In genomic region chr19:10462042-10462441, GRCh38 we compare ENCODE assay signal across 11 cellular contexts. TPM values are rescaled to one million over a fixed set of nuclear protein-coding genes. Genes with fewer than 3 reads are reported as not detected.
DNase-seq lines count a peak whose midpoint lies in the region; ATAC-seq, FAIRE-seq and TF ChIP-seq lines count a peak whose summit lies in the region.
"Not testable (repeated sequence)": the region's sequence is repeated elsewhere in the genome, so short reads cannot be mapped to it uniquely, and the experiment has no call there.
"Had no signal": no experiment of that assay in that cellular context is flagged by ENCODE, and none has a peak within 500 bp of the region (broad histone marks: within the 10 kb centered on the region; RNA-seq: fewer than 3 reads in every experiment).

No MANE protein-coding gene starts in this region.

- peaks cover 2 to 10% (median 5%) of the 10 kb centered on the region in 3 donors for H3K4me1 Mint-ChIP-seq in CD8-positive, alpha-beta memory T cell
- H3K4me1 Mint-ChIP-seq in WTC11: not testable (repeated sequence)

- FAIRE-seq in K562 (lab: Jason Lieb, UNC); keratinocyte (lab: Jason Lieb, UNC): not testable (repeated sequence)
- FAIRE-seq in endothelial cell of umbilical vein (lab: Jason Lieb, UNC): peak; percentile 18

- dilution Hi-C loops in endothelial cell of umbilical vein (cut with MboI; ENCODE audit: extremely low pct_ligation_motif_present, low sequenced_read_pairs); keratinocyte (cut with MboI; ENCODE audit: extremely low pct_ligation_motif_present, low sequenced_read_pairs): not testable (repeated sequence)

- 88% methylated on average over 3 of the region's 15 CpGs for WGBS in K562 (ENCODE audit: insufficient coverage, low coverage, missing lambda C conversion rate)
- 63% methylated on average over 15 of the region's 15 CpGs for WGBS in suprapubic skin

- H3K79me2 ChIP-seq in KMS-11 (ENCODE audit: insufficient read depth, low read depth); K562 (ENCODE audit: control insufficient read depth, insufficient read depth, low read length); endothelial cell of umbilical vein (ENCODE audit: control insufficient read depth, insufficient read depth, low read length); keratinocyte (ENCODE audit: control insufficient read depth, insufficient read depth, low read length): not testable (repeated sequence)

- H3K9me3 ChIP-seq in CD8-positive, alpha-beta memory T cell (ENCODE audit: low read length); K562 (replicated peaks; ENCODE audit: control insufficient read depth, insufficient read depth, low read depth, low read length); endothelial cell of umbilical vein (replicated peaks; ENCODE audit: control insufficient read depth, insufficient read depth, low read length); keratinocyte (ENCODE audit: control insufficient read depth, low read depth, low read length); neuron (ENCODE audit: low read length); suprapubic skin: not testable (repeated sequence)

- not testable (repeated sequence) for H3K36me3 ChIP-seq in CD8-positive, alpha-beta memory T cell (ENCODE audit: insufficient read depth, low read length); KMS-11 (ENCODE audit: insufficient read depth); endothelial cell of umbilical vein (ENCODE audit: control insufficient read depth in 2 of 2, extremely low read depth in 1 of 2, insufficient read depth in 2 of 2, low read length in 2 of 2); keratinocyte (ENCODE audit: control insufficient read depth in 2 of 2, extremely low read depth in 1 of 2, insufficient read depth in 2 of 2, low read length in 2 of 2); neuron (ENCODE audit: insufficient read depth, low read length)
- H3K36me3 ChIP-seq in K562 (ENCODE audit: control insufficient read depth, insufficient read depth, low read length) (peaks cover 68% of the 10 kb centered on the region; the same call in 2 of the 3 replicates), suprapubic skin (peaks cover 22% of the 10 kb centered on the region)

- not testable (repeated sequence) for H3K9me3 Mint-ChIP-seq in CD8-positive, alpha-beta memory T cell; WTC11

- TF ChIP-seq CTCF in KMS-11 (conservative IDR thresholded peaks at IDR 0.05; ENCODE audit: low read depth, low read length); WTC11 (IDR thresholded peaks at IDR 0.05); K562 (IDR thresholded peaks at IDR 0.05 in 2 of 3, conservative IDR thresholded peaks at IDR 0.05 in 1 of 3; ENCODE audit: insufficient read depth in 2 of 3, low read depth in 1 of 3, low read length in 3 of 3); endothelial cell of umbilical vein (IDR thresholded peaks at IDR 0.05; ENCODE audit: extremely low read depth in 1 of 2, insufficient read depth in 1 of 2, low read depth in 1 of 2, low read length in 2 of 2); keratinocyte (optimal IDR thresholded peaks at IDR 0.05 in 1 of 3, IDR thresholded peaks at IDR 0.05 in 1 of 3, conservative IDR thresholded peaks at IDR 0.05 in 1 of 3; ENCODE audit: extremely low read depth in 1 of 3, insufficient read depth in 2 of 3, low read length in 3 of 3); suprapubic skin (IDR thresholded peaks at IDR 0.05): not testable (repeated sequence)

- ATAC-seq in WTC11, K562: not testable (repeated sequence)

- H3K9me1 ChIP-seq in K562 (ENCODE audit: control insufficient read depth, insufficient read depth, low read length); endothelial cell of umbilical vein (replicated peaks; ENCODE audit: control insufficient read depth, extremely low read depth, insufficient read depth, low read length); keratinocyte (ENCODE audit: control insufficient read depth, extremely low read depth, insufficient read depth, low read length): not testable (repeated sequence)

- H3K36me3 Mint-ChIP-seq in CD8-positive, alpha-beta memory T cell: peaks cover 2 to 18% (median 3%) of the 10 kb centered on the region in 3 donors
- not testable (repeated sequence) for H3K36me3 Mint-ChIP-seq in WTC11

- DNase-seq in CD8-positive, alpha-beta memory T cell; WTC11 (ENCODE audit: low spot score); K562 (ENCODE audit: extremely low read depth in 1 of 4, low spot score in 3 of 4); endothelial cell of umbilical vein (ENCODE audit: low read depth, low spot score); keratinocyte (ENCODE audit: low read depth, low spot score); suprapubic skin (ENCODE audit: low spot score in 2 of 2): not testable (repeated sequence)

- CTCF ChIA-PET in CD8-positive, alpha-beta memory T cell (lab: Charles Lee): interaction anchor here (1.1 to 2.0 kb wide), 3 partner anchors 11 to 203 kb away, joined by 4 to 6 read pairs (median 5); no protein-coding TSS in a partner anchor
- CTCF ChIA-PET in WTC11 (lab: Charles Lee): interaction anchor here (0.9 to 2.1 kb wide), 11 partner anchors 11 to 396 kb away, joined by 3 to 16 read pairs (median 5); partner anchors contain the start of gene PDE4A
- CTCF ChIA-PET in K562 (lab: Yijun Ruan, JAX; ENCODE audit: low intra/inter-chr PET ratio): not testable (repeated sequence)
- CTCF ChIA-PET in endothelial cell of umbilical vein (lab: Charles Lee): interaction anchor here (1.1 to 1.8 kb wide), 3 partner anchors 17 to 28 kb away, joined by 3 to 5 read pairs (median 5); no protein-coding TSS in a partner anchor

- not testable (repeated sequence) for TF ChIP-seq EP300 in K562 (IDR thresholded peaks at IDR 0.05; ENCODE audit: low read length); suprapubic skin (IDR thresholded peaks at IDR 0.05)

- H4K20me1 ChIP-seq in KMS-11 (ENCODE audit: insufficient read depth); K562 (replicated peaks; ENCODE audit: control insufficient read depth, insufficient read depth, low read length); endothelial cell of umbilical vein (replicated peaks; ENCODE audit: control insufficient read depth, extremely low read depth, insufficient read depth, low read length); keratinocyte (ENCODE audit: control insufficient read depth, extremely low read depth, insufficient read depth, low read length): not testable (repeated sequence)

- not testable (repeated sequence) for BruUV-seq in K562 (replicated peaks; lab: Mats Ljungman, UMichigan); endothelial cell of umbilical vein (replicated peaks; lab: Mats Ljungman, UMichigan)

- POLR2A ChIA-PET in CD8-positive, alpha-beta memory T cell (lab: Charles Lee); WTC11 (lab: Charles Lee); endothelial cell of umbilical vein (lab: Charles Lee): not testable (repeated sequence)
- POLR2A ChIA-PET in K562 (lab: Yijun Ruan, JAX): interaction anchor here (1.7 kb wide), 1 partner anchor 13 kb away, joined by 3 read pairs; no protein-coding TSS in a partner anchor

- in situ Hi-C loops in K562 (cut with MboI): not testable (repeated sequence)

- H3K27me3 Mint-ChIP-seq in CD8-positive, alpha-beta memory T cell: not testable (repeated sequence)
- H3K27me3 Mint-ChIP-seq in WTC11 (ENCODE audit: low read depth): peaks cover 19% of the 10 kb centered on the region

- not testable (repeated sequence) for H2AFZ ChIP-seq in KMS-11 (ENCODE audit: low read depth); K562 (ENCODE audit: low read depth, low read length); endothelial cell of umbilical vein (ENCODE audit: low read depth, low read length)
- H2AFZ ChIP-seq in keratinocyte (ENCODE audit: control insufficient read depth, low read length) (peak overlapping the region; percentile 94), neuron (ENCODE audit: low read depth, low read length) (peak overlapping the region; percentile 39)

- not testable (repeated sequence) for TF ChIP-seq RAD21 in K562 (CRISPR knock-in tag; conservative IDR thresholded peaks at IDR 0.05 in 1 of 2, IDR thresholded peaks at IDR 0.05 in 1 of 2)

- H3K4me2 ChIP-seq in KMS-11 (peak overlapping the region; percentile 26; the same call in 1 of the 2 replicates), K562 (ENCODE audit: insufficient read depth, low read length) (peak overlapping the region; percentile 70; the same call in 1 of the 2 replicates), keratinocyte (ENCODE audit: control insufficient read depth, extremely low read depth, insufficient read depth, low read depth, low read length) (peak overlapping the region; percentile 82)
- H3K4me2 ChIP-seq in endothelial cell of umbilical vein (ENCODE audit: insufficient read depth, low read length): not testable (repeated sequence)

- not testable (repeated sequence) for H3K4me1 ChIP-seq in CD8-positive, alpha-beta memory T cell (ENCODE audit: insufficient read depth, low read length); KMS-11 (ENCODE audit: low read depth, poor library complexity, severe bottlenecking); endothelial cell of umbilical vein (ENCODE audit: control insufficient read depth, extremely low read depth, insufficient read depth, low read length); keratinocyte (ENCODE audit: control insufficient read depth, extremely low read depth, insufficient read depth, low read length); neuron (ENCODE audit: insufficient read depth, low read length); suprapubic skin
- H3K4me1 ChIP-seq in K562 (replicated peaks in 1 of 2; ENCODE audit: control insufficient read depth in 2 of 2, insufficient read depth in 2 of 2, low read length in 2 of 2): peaks cover 10 to 33% of the 10 kb centered on the region in 2 experiments; a peak in 4 of 5 replicates

- intact Hi-C loops in K562 (cut with micrococcal nuclease); endothelial cell of umbilical vein (cut with micrococcal nuclease): not testable (repeated sequence)

- H3K27ac ChIP-seq in CD8-positive, alpha-beta memory T cell (ENCODE audit: low read depth, low read length); KMS-11; K562 (ENCODE audit: extremely low read depth, low read depth, low read length); endothelial cell of umbilical vein (ENCODE audit: insufficient read depth, low read depth, low read length); keratinocyte (ENCODE audit: control insufficient read depth, insufficient read depth, low read length); suprapubic skin: not testable (repeated sequence)

- not testable (repeated sequence) for H3K4me3 ChIP-seq in CD8-positive, alpha-beta memory T cell (ENCODE audit: low read length); KMS-11 (IDR thresholded peaks at IDR 0.05; ENCODE audit: insufficient read depth, low read depth, low read length); K562; endothelial cell of umbilical vein (replicated peaks in 1 of 3; ENCODE audit: insufficient read depth in 1 of 3, low read depth in 1 of 3, low read length in 3 of 3)
- H3K4me3 ChIP-seq in keratinocyte (ENCODE audit: control insufficient read depth in 2 of 3, extremely low read depth in 1 of 3, insufficient read depth in 2 of 3, low read depth in 1 of 3, low read length in 3 of 3) (peak overlapping the region; percentile 35 to 59 (median 51)), neuron (ENCODE audit: low read length) (peak overlapping the region; percentile 38), suprapubic skin (peak overlapping the region; percentile 37)

- TF ChIP-seq POLR2A in K562 (conservative IDR thresholded peaks at IDR 0.05); endothelial cell of umbilical vein (IDR thresholded peaks at IDR 0.05; ENCODE audit: low read depth, low read length); suprapubic skin (IDR thresholded peaks at IDR 0.05): not testable (repeated sequence)

- H3K27me3 ChIP-seq in CD8-positive, alpha-beta memory T cell (ENCODE audit: insufficient read depth, low read length, poor library complexity, severe bottlenecking); KMS-11 (ENCODE audit: insufficient read depth, low read depth); K562 (ENCODE audit: control insufficient read depth in 2 of 2, insufficient read depth in 2 of 2, low read length in 2 of 2); endothelial cell of umbilical vein (ENCODE audit: control insufficient read depth in 2 of 2, insufficient read depth in 2 of 2, low read length in 2 of 2); keratinocyte (ENCODE audit: control insufficient read depth, extremely low read depth, insufficient read depth, low read length); neuron (ENCODE audit: insufficient read depth, low read length); suprapubic skin: not testable (repeated sequence)

- not testable (repeated sequence) for H3K9ac ChIP-seq in KMS-11; endothelial cell of umbilical vein (replicated peaks; ENCODE audit: extremely low read depth, insufficient read depth, low read length); keratinocyte (ENCODE audit: control insufficient read depth, extremely low read depth, insufficient read depth, low read length)
- 0 out of 4 replicates have a peak overlapping the region, but pooled peaks of 1 of the 2 experiments have one; percentile 81 for H3K9ac ChIP-seq in K562 (ENCODE audit: insufficient read depth in 1 of 2, low read depth in 2 of 2, low read length in 2 of 2)

- peak overlapping the region in 4 of 7 donors; percentile 29 to 66 (median 49) for H3K4me3 Mint-ChIP-seq in CD8-positive, alpha-beta memory T cell
- H3K4me3 Mint-ChIP-seq in WTC11: peak overlapping the region; percentile 69

- H3K27ac Mint-ChIP-seq in CD8-positive, alpha-beta memory T cell: peak overlapping the region in 3 of 8 donors; percentile 45 to 81 (median 46)
- H3K27ac Mint-ChIP-seq in WTC11: not testable (repeated sequence)

RNA-seq across cellular contexts. Expression of gene KEAP1, which starts 41.1 kb away (rescaled TPM):
- total RNA-seq in CD8-positive, alpha-beta memory T cell: 100 to 1,000 TPM; 101 to 107 TPM
- 58.3 TPM for polyA plus RNA-seq in CD8-positive, alpha-beta memory T cell
- total RNA-seq in WTC11 (2021) (65.1 to 74.9 TPM (median 68.7 TPM) in 3 replicates), K562 (2014; rRNA removed) (78.3 and 99.2 TPM in 2 replicates), K562 (2014; rRNA removed; fragmentation: Illumina TruSeq; extraction: Trizol) (52.7 and 64.4 TPM in 2 replicates), K562 (2015; rRNA removed; fragmentation: Illumina TruSeq; extraction: Trizol) (81.5 and 82.9 TPM in 2 replicates), K562 (2021) (95.6 and 96.4 TPM in 2 replicates), endothelial cell of umbilical vein (78.2 and 81.4 TPM in 2 replicates), suprapubic skin (10 to 100 TPM; 44.3 to 75.8 (median 69.9) TPM)
- 50.9 and 183 TPM in 2 replicates for total RNA-seq in K562 (2011; cell fraction: chromatin; rRNA removed; ENCODE audit: low replicate concordance)
- total RNA-seq in K562 (2011; cell fraction: nucleolus; rRNA removed): 102 and 110 TPM in 2 replicates
- total RNA-seq in K562 (2011; cell fraction: nucleoplasm; rRNA removed): 55.9 and 62.1 TPM in 2 replicates
- polyA plus RNA-seq in K562 (2011; rRNA removed) (62.6 and 72.0 TPM in 2 replicates), K562 (2014; fragmentation: Illumina TruSeq; extraction: Trizol) (56.1 and 61.8 TPM in 2 replicates), K562 (2014; fragmentation: Nextera tagmentation; extraction: Ambion mirVana) (1 to 10 TPM; 2.1 to 8.3 TPM), K562 (2014; rRNA removed) (64.3 and 67.5 TPM in 2 replicates), endothelial cell of umbilical vein (91.1 and 107 TPM in 2 replicates), keratinocyte (29.6 to 46.2 TPM (median 35.8 TPM) in 3 replicates)
- 55.6 and 109 TPM in 2 replicates for polyA plus RNA-seq in K562 (2011; cell fraction: cytosol; rRNA removed)
- polyA plus RNA-seq in K562 (2011; cell fraction: nucleus; rRNA removed): 51.7 and 82.4 TPM in 2 replicates
- 62.6 and 63.7 TPM in 2 replicates for polyA plus RNA-seq in K562 (2012)
- polyA minus RNA-seq in K562 (2011; rRNA and poly(A)+ RNA removed): 54.1 and 87.9 TPM in 2 replicates
- polyA minus RNA-seq in K562 (2011; cell fraction: cytosol; rRNA and poly(A)+ RNA removed): 50.6 and 75.7 TPM in 2 replicates
- polyA minus RNA-seq in K562 (2011; cell fraction: nucleus; rRNA and poly(A)+ RNA removed): 28.0 and 39.2 TPM in 2 replicates
- polyA plus RNA-seq in endothelial cell of umbilical vein (2011; cell fraction: cytosol; rRNA removed): 79.4 and 83.8 TPM in 2 replicates
- polyA plus RNA-seq in endothelial cell of umbilical vein (2011; cell fraction: nucleus; rRNA removed): 58.8 and 72.0 TPM in 2 replicates
- polyA plus RNA-seq in endothelial cell of umbilical vein (2012): 76.5 and 82.3 TPM in 2 replicates
- polyA minus RNA-seq in endothelial cell of umbilical vein (104 and 113 TPM in 2 replicates), keratinocyte (84.3 to 118 TPM (median 110 TPM) in 3 replicates)
- polyA minus RNA-seq in endothelial cell of umbilical vein (2011; cell fraction: cytosol; rRNA and poly(A)+ RNA removed): 22.8 TPM
- polyA minus RNA-seq in endothelial cell of umbilical vein (2011; cell fraction: nucleus; rRNA and poly(A)+ RNA removed): 21.0 and 27.6 TPM in 2 replicates
- polyA plus RNA-seq in keratinocyte (2011; ENCODE audit: low read depth): 72.0 TPM
- polyA plus RNA-seq in keratinocyte (2011; cell fraction: cytosol; rRNA removed): 29.6 and 38.7 TPM in 2 replicates
- polyA plus RNA-seq in keratinocyte (2011; cell fraction: nucleus; rRNA removed): 30.4 and 36.2 TPM in 2 replicates
- 39.7 and 41.5 TPM in 2 replicates for polyA plus RNA-seq in keratinocyte (2012; ENCODE audit: low replicate concordance)
- 87.5 TPM for polyA minus RNA-seq in keratinocyte (2011; cell fraction: cytosol; rRNA and poly(A)+ RNA removed)
- 20.8 and 23.4 TPM in 2 replicates for polyA minus RNA-seq in keratinocyte (2011; cell fraction: nucleus; rRNA and poly(A)+ RNA removed)

RNA-seq across cellular contexts. Expression of gene PDE4A, which starts 41.7 kb away (rescaled TPM):
- total RNA-seq in CD8-positive, alpha-beta memory T cell: 10 to 100 TPM; 21.6 to 22.2 TPM
- polyA plus RNA-seq in CD8-positive, alpha-beta memory T cell: 7.5 TPM
- total RNA-seq in WTC11 (2021) (5.3 to 5.9 TPM (median 5.8 TPM) in 3 replicates), K562 (2014; rRNA removed) (4.2 and 4.7 TPM in 2 replicates), K562 (2014; rRNA removed; fragmentation: Illumina TruSeq; extraction: Trizol) (3.2 and 3.6 TPM in 2 replicates), K562 (2015; rRNA removed; fragmentation: Illumina TruSeq; extraction: Trizol) (4.6 and 5.1 TPM in 2 replicates), K562 (2021) (25.5 and 26.9 TPM in 2 replicates), endothelial cell of umbilical vein (9.9 and 10.0 TPM in 2 replicates), suprapubic skin (1 to 10 TPM; 3.7 to 7.9 (median 5.6) TPM)
- total RNA-seq in K562 (2011; cell fraction: chromatin; rRNA removed; ENCODE audit: low replicate concordance): 30.8 and 75.5 TPM in 2 replicates
- total RNA-seq in K562 (2011; cell fraction: nucleolus; rRNA removed): 29.5 and 33.3 TPM in 2 replicates
- 27.9 and 30.0 TPM in 2 replicates for total RNA-seq in K562 (2011; cell fraction: nucleoplasm; rRNA removed)
- polyA plus RNA-seq in K562 (2011; rRNA removed) (6.0 and 7.6 TPM in 2 replicates), K562 (2014; fragmentation: Illumina TruSeq; extraction: Trizol) (15.1 and 16.5 TPM in 2 replicates), K562 (2014; fragmentation: Nextera tagmentation; extraction: Ambion mirVana) (under 1 TPM; 0.66 to 0.68 TPM), K562 (2014; rRNA removed) (14.2 and 14.3 TPM in 2 replicates), endothelial cell of umbilical vein (3.7 and 3.8 TPM in 2 replicates), keratinocyte (0.05 to 0.24 TPM (median 0.09 TPM) in 3 replicates)
- 7.1 and 9.9 TPM in 2 replicates for polyA plus RNA-seq in K562 (2011; cell fraction: cytosol; rRNA removed)
- 16.4 and 26.9 TPM in 2 replicates for polyA plus RNA-seq in K562 (2011; cell fraction: nucleus; rRNA removed)
- 12.3 and 18.3 TPM in 2 replicates for polyA plus RNA-seq in K562 (2012)
- 4.5 and 7.0 TPM in 2 replicates for polyA minus RNA-seq in K562 (2011; rRNA and poly(A)+ RNA removed)
- 14.0 and 20.1 TPM in 2 replicates for polyA minus RNA-seq in K562 (2011; cell fraction: cytosol; rRNA and poly(A)+ RNA removed)
- polyA minus RNA-seq in K562 (2011; cell fraction: nucleus; rRNA and poly(A)+ RNA removed): 8.8 and 9.9 TPM in 2 replicates
- polyA plus RNA-seq in endothelial cell of umbilical vein (2011; cell fraction: cytosol; rRNA removed): 4.3 and 5.1 TPM in 2 replicates
- polyA plus RNA-seq in endothelial cell of umbilical vein (2011; cell fraction: nucleus; rRNA removed): 5.6 and 5.7 TPM in 2 replicates
- 6.1 and 7.9 TPM in 2 replicates for polyA plus RNA-seq in endothelial cell of umbilical vein (2012)
- polyA minus RNA-seq in endothelial cell of umbilical vein (3.7 and 5.0 TPM in 2 replicates), keratinocyte (0.33 to 2.1 TPM (median 0.35 TPM) in 3 replicates)
- polyA minus RNA-seq in endothelial cell of umbilical vein (2011; cell fraction: cytosol; rRNA and poly(A)+ RNA removed): 0.92 TPM
- 3.0 and 4.9 TPM in 2 replicates for polyA minus RNA-seq in endothelial cell of umbilical vein (2011; cell fraction: nucleus; rRNA and poly(A)+ RNA removed)
- polyA plus RNA-seq in keratinocyte (2011; ENCODE audit: low read depth): 0.34 TPM
- 0.16 and 0.40 TPM in 2 replicates for polyA plus RNA-seq in keratinocyte (2011; cell fraction: cytosol; rRNA removed)
- 0.34 and 0.37 TPM in 2 replicates for polyA plus RNA-seq in keratinocyte (2011; cell fraction: nucleus; rRNA removed)
- polyA plus RNA-seq in keratinocyte (2012; ENCODE audit: low replicate concordance): 0.41 and 0.48 TPM in 2 replicates
- polyA minus RNA-seq in keratinocyte (2011; cell fraction: cytosol; rRNA and poly(A)+ RNA removed): 0.77 TPM
- 0.42 and 0.62 TPM in 2 replicates for polyA minus RNA-seq in keratinocyte (2011; cell fraction: nucleus; rRNA and poly(A)+ RNA removed)

RNA-seq across cellular contexts. Expression of gene S1PR5, which starts 55.2 kb away (rescaled TPM):
- 1 to 10 TPM; 1.5 to 1.8 TPM for total RNA-seq in CD8-positive, alpha-beta memory T cell
- 90.3 TPM for polyA plus RNA-seq in CD8-positive, alpha-beta memory T cell
- total RNA-seq in WTC11 (2021): 3.8 to 5.4 TPM (median 4.1 TPM) in 3 replicates
- total RNA-seq in K562 (2011; cell fraction: chromatin; rRNA removed; ENCODE audit: low replicate concordance): 0.48 and 1.0 TPM in 2 replicates
- 0.92 and 1.0 TPM in 2 replicates for total RNA-seq in K562 (2011; cell fraction: nucleolus; rRNA removed)
- total RNA-seq in K562 (2011; cell fraction: nucleoplasm; rRNA removed): 0.31 and 0.81 TPM in 2 replicates
- 0.18 and 0.37 TPM in 2 replicates for total RNA-seq in K562 (2014; rRNA removed)
- 0.26 TPM in 1 of 2 replicates, not detected in the other for total RNA-seq in K562 (2014; rRNA removed; fragmentation: Illumina TruSeq; extraction: Trizol)
- total RNA-seq in K562 (2015; rRNA removed; fragmentation: Illumina TruSeq; extraction: Trizol): 0.11 TPM in 1 of 2 replicates, not detected in the other
- total RNA-seq in K562 (2021): 0.16 and 0.35 TPM in 2 replicates
- polyA plus RNA-seq in K562 (2011; rRNA removed): 0.14 and 0.54 TPM in 2 replicates
- 0.19 and 1.3 TPM in 2 replicates for polyA plus RNA-seq in K562 (2011; cell fraction: cytosol; rRNA removed)
- polyA plus RNA-seq in K562 (2011; cell fraction: nucleus; rRNA removed): 0.15 and 0.46 TPM in 2 replicates
- polyA plus RNA-seq in K562 (2012): 0.12 and 0.25 TPM in 2 replicates
- polyA plus RNA-seq in K562 (2014; fragmentation: Illumina TruSeq; extraction: Trizol): 0.17 TPM in 1 of 2 replicates, not detected in the other
- under 1 TPM in 1 of 2 experiments, not detected in 1; 0.03 TPM for polyA plus RNA-seq in K562 (2014; fragmentation: Nextera tagmentation; extraction: Ambion mirVana)
- polyA plus RNA-seq in K562 (2014; rRNA removed): 0.12 and 0.49 TPM in 2 replicates
- 0.67 and 0.78 TPM in 2 replicates for polyA minus RNA-seq in K562 (2011; rRNA and poly(A)+ RNA removed)
- polyA minus RNA-seq in K562 (2011; cell fraction: cytosol; rRNA and poly(A)+ RNA removed): not detected in 2 replicates
- 0.27 and 0.44 TPM in 2 replicates for polyA minus RNA-seq in K562 (2011; cell fraction: nucleus; rRNA and poly(A)+ RNA removed)
- not detected in 2 replicates for total RNA-seq in endothelial cell of umbilical vein
- polyA plus RNA-seq in endothelial cell of umbilical vein: not detected in 2 replicates
- polyA plus RNA-seq in endothelial cell of umbilical vein (2011; cell fraction: cytosol; rRNA removed): not detected in 2 replicates
- polyA plus RNA-seq in endothelial cell of umbilical vein (2011; cell fraction: nucleus; rRNA removed): not detected in 2 replicates
- polyA plus RNA-seq in endothelial cell of umbilical vein (2012): not detected in 2 replicates
- not detected in 2 replicates for polyA minus RNA-seq in endothelial cell of umbilical vein
- polyA minus RNA-seq in endothelial cell of umbilical vein (2011; cell fraction: cytosol; rRNA and poly(A)+ RNA removed): 1.2 TPM
- not detected in 2 replicates for polyA minus RNA-seq in endothelial cell of umbilical vein (2011; cell fraction: nucleus; rRNA and poly(A)+ RNA removed)
- polyA plus RNA-seq in keratinocyte: 9.4 to 10.5 TPM (median 10.3 TPM) in 3 replicates
- polyA plus RNA-seq in keratinocyte (2011; ENCODE audit: low read depth): 47.8 TPM
- 3.5 and 5.5 TPM in 2 replicates for polyA plus RNA-seq in keratinocyte (2011; cell fraction: cytosol; rRNA removed)
- 15.9 and 17.3 TPM in 2 replicates for polyA plus RNA-seq in keratinocyte (2011; cell fraction: nucleus; rRNA removed)
- polyA plus RNA-seq in keratinocyte (2012; ENCODE audit: low replicate concordance): 10.9 and 26.2 TPM in 2 replicates
- polyA minus RNA-seq in keratinocyte: 2.2 to 4.1 TPM (median 3.0 TPM) in 3 replicates
- polyA minus RNA-seq in keratinocyte (2011; cell fraction: cytosol; rRNA and poly(A)+ RNA removed): 20.5 TPM
- polyA minus RNA-seq in keratinocyte (2011; cell fraction: nucleus; rRNA and poly(A)+ RNA removed): 16.1 and 16.9 TPM in 2 replicates
- 10 to 100 TPM; 19.2 to 63.8 (median 26.8) TPM for total RNA-seq in suprapubic skin
- total RNA-seq: activated CD4-positive, alpha-beta T cell treated with anti-CD3 and anti-CD28 coated beads, Interleukin-2, amount 10 ng/mL, durations not matched to agents 7 days and 5 days; OCI-LY7; progenitor cell of endocrine pancreas had no signal

RNA-seq across cellular contexts. Expression of gene CDC37, which starts 58.7 kb away (rescaled TPM):
- 100 to 1,000 TPM; 273 to 277 TPM for total RNA-seq in CD8-positive, alpha-beta memory T cell
- polyA plus RNA-seq in CD8-positive, alpha-beta memory T cell: 100 TPM
- total RNA-seq in WTC11 (2021) (163 to 204 TPM (median 164 TPM) in 3 replicates), K562 (2014; rRNA removed) (374 and 442 TPM in 2 replicates), K562 (2014; rRNA removed; fragmentation: Illumina TruSeq; extraction: Trizol) (92.4 and 108 TPM in 2 replicates), K562 (2015; rRNA removed; fragmentation: Illumina TruSeq; extraction: Trizol) (227 and 233 TPM in 2 replicates), K562 (2021) (220 and 242 TPM in 2 replicates), endothelial cell of umbilical vein (275 and 300 TPM in 2 replicates), suprapubic skin (100 to 1,000 TPM in 3 of 4 donors, 10 to 100 TPM in 1; 91.7 to 178 (median 109) TPM)
- 143 and 313 TPM in 2 replicates for total RNA-seq in K562 (2011; cell fraction: chromatin; rRNA removed; ENCODE audit: low replicate concordance)
- total RNA-seq in K562 (2011; cell fraction: nucleolus; rRNA removed): 204 and 248 TPM in 2 replicates
- 196 and 198 TPM in 2 replicates for total RNA-seq in K562 (2011; cell fraction: nucleoplasm; rRNA removed)
- polyA plus RNA-seq in K562 (2011; rRNA removed) (298 and 334 TPM in 2 replicates), K562 (2014; fragmentation: Illumina TruSeq; extraction: Trizol) (188 and 265 TPM in 2 replicates), K562 (2014; fragmentation: Nextera tagmentation; extraction: Ambion mirVana) (10 to 100 TPM in 1 of 2 experiments, 1 to 10 TPM in 1; 6.6 to 12.8 TPM), K562 (2014; rRNA removed) (481 and 538 TPM in 2 replicates), endothelial cell of umbilical vein (366 and 372 TPM in 2 replicates), keratinocyte (376 to 433 TPM (median 415 TPM) in 3 replicates)
- 268 and 380 TPM in 2 replicates for polyA plus RNA-seq in K562 (2011; cell fraction: cytosol; rRNA removed)
- 1,074 and 1,365 TPM in 2 replicates for polyA plus RNA-seq in K562 (2011; cell fraction: nucleus; rRNA removed)
- 226 and 230 TPM in 2 replicates for polyA plus RNA-seq in K562 (2012)
- polyA minus RNA-seq in K562 (2011; rRNA and poly(A)+ RNA removed): 76.0 and 124 TPM in 2 replicates
- polyA minus RNA-seq in K562 (2011; cell fraction: cytosol; rRNA and poly(A)+ RNA removed): 83.3 and 94.9 TPM in 2 replicates
- polyA minus RNA-seq in K562 (2011; cell fraction: nucleus; rRNA and poly(A)+ RNA removed): 51.0 and 68.2 TPM in 2 replicates
- 471 and 535 TPM in 2 replicates for polyA plus RNA-seq in endothelial cell of umbilical vein (2011; cell fraction: cytosol; rRNA removed)
- 1,255 and 1,369 TPM in 2 replicates for polyA plus RNA-seq in endothelial cell of umbilical vein (2011; cell fraction: nucleus; rRNA removed)
- polyA plus RNA-seq in endothelial cell of umbilical vein (2012): 348 and 387 TPM in 2 replicates
- polyA minus RNA-seq in endothelial cell of umbilical vein (147 and 176 TPM in 2 replicates), keratinocyte (116 to 216 TPM (median 123 TPM) in 3 replicates)
- polyA minus RNA-seq in endothelial cell of umbilical vein (2011; cell fraction: cytosol; rRNA and poly(A)+ RNA removed): 106 TPM
- 60.9 and 125 TPM in 2 replicates for polyA minus RNA-seq in endothelial cell of umbilical vein (2011; cell fraction: nucleus; rRNA and poly(A)+ RNA removed)
- polyA plus RNA-seq in keratinocyte (2011; ENCODE audit: low read depth): 143 TPM
- 241 and 430 TPM in 2 replicates for polyA plus RNA-seq in keratinocyte (2011; cell fraction: cytosol; rRNA removed)
- 881 and 1,043 TPM in 2 replicates for polyA plus RNA-seq in keratinocyte (2011; cell fraction: nucleus; rRNA removed)
- polyA plus RNA-seq in keratinocyte (2012; ENCODE audit: low replicate concordance): 131 and 287 TPM in 2 replicates
- 174 TPM for polyA minus RNA-seq in keratinocyte (2011; cell fraction: cytosol; rRNA and poly(A)+ RNA removed)
- 70.1 and 85.3 TPM in 2 replicates for polyA minus RNA-seq in keratinocyte (2011; cell fraction: nucleus; rRNA and poly(A)+ RNA removed)
